18 cellular contexts compared by ENCODE assay signal in the genomic region with DNA sequence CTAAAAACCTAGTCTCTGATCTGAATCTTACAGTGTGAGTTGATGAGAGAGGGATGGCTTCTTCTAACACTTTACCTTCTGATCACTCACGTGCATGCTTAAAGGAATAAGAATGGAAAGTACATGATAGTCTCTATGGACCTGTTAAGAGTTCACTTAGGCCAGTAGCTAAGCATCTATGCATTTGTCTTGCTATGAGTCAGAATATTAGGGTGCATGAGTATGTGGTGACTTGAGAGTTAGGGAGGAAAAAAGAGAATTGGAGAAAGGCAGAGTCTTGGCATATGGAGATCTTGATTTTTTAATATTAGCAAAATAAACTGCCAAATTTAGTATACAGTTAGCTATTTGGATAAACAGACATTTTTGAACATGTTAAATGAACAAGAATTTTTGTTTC.
DNase-seq lines count a peak whose midpoint lies in the region; ATAC-seq and TF ChIP-seq lines count a peak whose summit lies in the region.
"Had no signal": no experiment of that assay in that cellular context is flagged by ENCODE, and none has a peak within 500 bp of the region (broad histone marks: within the 10 kb centered on the region; RNA-seq: fewer than 3 reads in every experiment).

No MANE protein-coding gene starts in this region.

- H3K9me3 ChIP-seq in T-helper 17 cell (ENCODE audit: control insufficient read depth, low read length, poor library complexity, severe bottlenecking): no peaks in the 10 kb centered on the region
- H3K9me3 ChIP-seq: BE2C had no signal

- no peak overlapping the region for H3K4me3 Mint-ChIP-seq in chondrocyte (ENCODE audit: unreplicated experiment)
- no peak overlapping the region for H3K4me3 Mint-ChIP-seq in nephron progenitor cell
- H3K4me3 Mint-ChIP-seq in T-helper 17 cell: no peak overlapping the region
- H3K4me3 Mint-ChIP-seq: CD4-positive, alpha-beta T cell; H9 had no signal

- ATAC-seq in GM19452 (IDR thresholded peaks at IDR 0.05; ENCODE audit: unreplicated experiment) (no peak), T-helper 17 cell (no peak), GM18511 (IDR thresholded peaks at IDR 0.05; ENCODE audit: unreplicated experiment) (no peak)

- H3K27me3 Mint-ChIP-seq in chondrocyte (ENCODE audit: low read depth) (no peaks in the 10 kb centered on the region), nephron progenitor cell (ENCODE audit: low read depth, poor library complexity) (no peaks in the 10 kb centered on the region), T-helper 17 cell (no peaks in the 10 kb centered on the region)
- H3K27me3 Mint-ChIP-seq: CD4-positive, alpha-beta T cell had no signal

- H3K9me3 Mint-ChIP-seq in chondrocyte (ENCODE audit: low read depth): no peaks in the 10 kb centered on the region
- no peaks in the 10 kb centered on the region for H3K9me3 Mint-ChIP-seq in nephron progenitor cell
- H3K9me3 Mint-ChIP-seq: H9 had no signal

- peaks cover 19% of the 10 kb centered on the region for H3K36me3 Mint-ChIP-seq in chondrocyte (ENCODE audit: low read depth)
- no peaks in the 10 kb centered on the region for H3K36me3 Mint-ChIP-seq in nephron progenitor cell (ENCODE audit: low read depth)
- H3K36me3 Mint-ChIP-seq in T-helper 17 cell (ENCODE audit: low read depth): no peaks in the 10 kb centered on the region

- peak; percentile 34 for DNase-seq in EL
- peak; percentile 21 for DNase-seq in NCI-H226
- no peak for DNase-seq in chondrocyte (ENCODE audit: low spot score)
- no peak for DNase-seq in nephron progenitor cell
- no peak for DNase-seq in T-helper 17 cell
- no peak for DNase-seq in NCI-H748 (lab: John Stamatoyannopoulos, UW; ENCODE audit: unreplicated experiment)
- DNase-seq: BE2C; CD4-positive, alpha-beta T cell; H9; NCI-H1092 treated with DMSO at 0.1 percent for 48 hours; NCI-H146; NCI-H2029 treated with DMSO at 0.1 percent for 48 hours; NCI-H2171 treated with DMSO at 0.1 percent for 48 hours; NCI-H446 treated with DMSO at 0.1 percent for 48 hours; NCI-H774; SIG-M5 had no signal

- H3K4me1 Mint-ChIP-seq in chondrocyte (ENCODE audit: low read depth) (peaks cover 25% of the 10 kb centered on the region), nephron progenitor cell (no peaks in the 10 kb centered on the region), T-helper 17 cell (no peaks in the 10 kb centered on the region)
- H3K4me1 Mint-ChIP-seq: H9 had no signal

- TF ChIP-seq CTCF in chondrocyte (IDR thresholded peaks at IDR 0.05) (no peak), nephron progenitor cell (IDR thresholded peaks at IDR 0.05) (no peak)

- H3K27ac Mint-ChIP-seq in chondrocyte (ENCODE audit: unreplicated experiment) (peak overlapping the region; percentile 32), nephron progenitor cell (peak overlapping the region; percentile 1), T-helper 17 cell (no peak overlapping the region)
- H3K27ac Mint-ChIP-seq: CD4-positive, alpha-beta T cell; H9 had no signal

Comparison
In these comparisons a context has a peak if more than half of its experiments do, and no peak if none do; other contexts are left out.
1. DNase-seq: peak in EL (single experiment) and NCI-H226 (single experiment); none in chondrocyte (single experiment), nephron progenitor cell (single experiment), T-helper 17 cell (0 of 3) and NCI-H748 (single experiment).